Comparison of ENCODE assay signal across 21 cellular contexts in genomic region chr10:95547791-95548435, GRCh38.
"Had no signal": no experiment of that assay in that cellular context is flagged by ENCODE, and none has a peak within 500 bp of the region (broad histone marks: within the 10 kb centered on the region; RNA-seq: fewer than 3 reads in every experiment).

No MANE protein-coding gene starts in this region.

- H3K9me3 ChIP-seq: gastrocnemius medialis, left lung, thyroid gland had no signal

- H3K4me1 ChIP-seq: parathyroid adenoma had no signal

- DNase-seq: activated CD4-positive, alpha-beta memory T cell treated with anti-CD3 and anti-CD28 coated beads, Interleukin-2, amount 10 ng/mL, durations not matched to agents 7 days and 5 days; activated CD4-positive, alpha-beta T cell treated with anti-CD3 and anti-CD28 coated beads, Interleukin-2, amount 10 ng/mL, durations not matched to agents 24 days and 14 days; activated effector memory CD4-positive, alpha-beta T cell treated with Interleukin-2 at 50 U/mL for 16 hours; activated naive CD4-positive, alpha-beta T cell treated with anti-CD3 and anti-CD28 coated beads for 36 hours; activated naive CD8-positive, alpha-beta T cell treated with anti-CD3 and anti-CD28 coated beads, Interleukin-2, amount 10 ng/mL, durations not matched to agents 7 days and 5 days; activated T-cell treated with anti-CD3 and anti-CD28 coated beads, Interleukin-2, amount 50 U/mL, for 72 hours; amygdala; effector memory CD4-positive, alpha-beta T cell; gastrocnemius medialis; head of caudate nucleus; kidney; left lung; mammary epithelial cell; midbrain; stimulated activated CD4-positive, alpha-beta T cell treated with anti-CD3 and anti-CD28 coated beads, Interleukin-4, amount 100 ng/mL, for 1 hour; stimulated activated naive CD4-positive, alpha-beta T cell; thyroid gland had no signal

- H3K4me3 ChIP-seq: cardiac muscle cell, gastrocnemius medialis, left lung, thyroid gland had no signal

- H3K36me3 ChIP-seq: cardiac muscle cell, gastrocnemius medialis, left lung, thyroid gland had no signal

- H3K27me3 ChIP-seq: cardiac muscle cell, gastrocnemius medialis, left lung, thyroid gland had no signal

- H3K27ac ChIP-seq: cardiac muscle cell, left lung, parathyroid adenoma, thyroid gland had no signal

- ATAC-seq: activated CD4-positive, CD25-positive, alpha-beta regulatory T cell treated with anti-CD3 and anti-CD28 coated beads, Interleukin-2, amount 50 U/mL, for 24 hours; activated T-cell treated with anti-CD3 and anti-CD28 coated beads, Interleukin-2, amount 50 U/mL, for 72 hours; left lung; SK-N-SH treated with all-trans-retinoic acid at 6 μM for 48 hours had no signal
